ENCODE assay signal across 8 cellular contexts in the genomic region with DNA sequence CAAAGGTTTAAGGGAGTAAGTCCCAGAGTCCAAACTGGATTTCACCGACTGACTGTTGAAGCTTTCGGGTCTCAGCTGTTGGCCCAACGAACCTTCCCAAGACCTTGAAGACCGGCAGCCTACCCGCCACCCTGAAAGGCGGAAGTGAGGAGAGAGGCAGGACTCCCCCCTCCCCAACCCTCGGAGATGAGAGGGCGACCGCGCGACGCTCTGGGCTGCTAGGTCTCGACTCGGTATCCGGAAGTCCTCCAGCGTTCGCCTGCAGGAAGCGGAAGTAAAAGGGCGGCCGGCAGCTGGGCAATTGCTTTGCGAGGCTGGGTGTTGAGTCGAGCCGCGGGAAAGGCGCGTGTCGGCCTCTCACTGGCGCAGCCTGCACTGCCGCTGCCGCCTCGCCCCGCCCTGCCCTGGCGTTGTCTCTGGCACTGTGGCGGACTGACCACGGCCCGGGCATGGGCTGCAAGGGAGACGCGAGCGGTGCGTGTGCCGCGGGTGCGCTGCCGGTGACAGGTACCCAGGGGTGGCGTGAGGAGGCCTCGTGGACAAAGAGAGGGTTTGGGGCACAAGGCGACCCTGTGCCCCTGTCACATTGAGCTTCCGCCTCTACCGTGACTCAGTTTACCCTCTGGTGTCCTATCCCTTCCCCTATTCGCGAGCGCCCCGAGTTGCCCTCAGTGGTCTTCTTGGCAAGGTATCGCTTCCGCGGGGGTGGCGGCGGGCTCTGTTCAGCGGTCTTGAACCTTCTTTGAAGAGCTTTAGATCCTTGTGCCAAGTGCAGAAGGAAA. TPM values are rescaled to one million over a fixed set of nuclear protein-coding genes. Genes with fewer than 3 reads are reported as not detected.
A peak's percentile ranks its signal among the peaks of the same experiment; 100 is the strongest.
DNase-seq lines count a peak whose midpoint lies in the region; FAIRE-seq and TF ChIP-seq lines count a peak whose summit lies in the region.

A gene with protein sequence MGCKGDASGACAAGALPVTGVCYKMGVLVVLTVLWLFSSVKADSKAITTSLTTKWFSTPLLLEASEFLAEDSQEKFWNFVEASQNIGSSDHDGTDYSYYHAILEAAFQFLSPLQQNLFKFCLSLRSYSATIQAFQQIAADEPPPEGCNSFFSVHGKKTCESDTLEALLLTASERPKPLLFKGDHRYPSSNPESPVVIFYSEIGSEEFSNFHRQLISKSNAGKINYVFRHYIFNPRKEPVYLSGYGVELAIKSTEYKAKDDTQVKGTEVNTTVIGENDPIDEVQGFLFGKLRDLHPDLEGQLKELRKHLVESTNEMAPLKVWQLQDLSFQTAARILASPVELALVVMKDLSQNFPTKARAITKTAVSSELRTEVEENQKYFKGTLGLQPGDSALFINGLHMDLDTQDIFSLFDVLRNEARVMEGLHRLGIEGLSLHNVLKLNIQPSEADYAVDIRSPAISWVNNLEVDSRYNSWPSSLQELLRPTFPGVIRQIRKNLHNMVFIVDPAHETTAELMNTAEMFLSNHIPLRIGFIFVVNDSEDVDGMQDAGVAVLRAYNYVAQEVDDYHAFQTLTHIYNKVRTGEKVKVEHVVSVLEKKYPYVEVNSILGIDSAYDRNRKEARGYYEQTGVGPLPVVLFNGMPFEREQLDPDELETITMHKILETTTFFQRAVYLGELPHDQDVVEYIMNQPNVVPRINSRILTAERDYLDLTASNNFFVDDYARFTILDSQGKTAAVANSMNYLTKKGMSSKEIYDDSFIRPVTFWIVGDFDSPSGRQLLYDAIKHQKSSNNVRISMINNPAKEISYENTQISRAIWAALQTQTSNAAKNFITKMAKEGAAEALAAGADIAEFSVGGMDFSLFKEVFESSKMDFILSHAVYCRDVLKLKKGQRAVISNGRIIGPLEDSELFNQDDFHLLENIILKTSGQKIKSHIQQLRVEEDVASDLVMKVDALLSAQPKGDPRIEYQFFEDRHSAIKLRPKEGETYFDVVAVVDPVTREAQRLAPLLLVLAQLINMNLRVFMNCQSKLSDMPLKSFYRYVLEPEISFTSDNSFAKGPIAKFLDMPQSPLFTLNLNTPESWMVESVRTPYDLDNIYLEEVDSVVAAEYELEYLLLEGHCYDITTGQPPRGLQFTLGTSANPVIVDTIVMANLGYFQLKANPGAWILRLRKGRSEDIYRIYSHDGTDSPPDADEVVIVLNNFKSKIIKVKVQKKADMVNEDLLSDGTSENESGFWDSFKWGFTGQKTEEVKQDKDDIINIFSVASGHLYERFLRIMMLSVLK (N-terminal part only) (plus strand): TSS at position 292 of the 782 bp plus-strand sequence. CDS start 158 bp downstream, at position 450.

- WGBS in neuronal stem cell (ENCODE audit: extremely low coverage in 2 of 2, insufficient read length in 2 of 2, insufficient replicate concordance in 1 of 2), 2 donors: no CpG with 5 or more reads among the region's 59 CpGs

- H3K18ac ChIP-seq in neuronal stem cell (ENCODE audit: low read length): peak within 1 kb of the TSS; percentile 91

- no peaks in the 10 kb centered on the region for H3K27me3 ChIP-seq in neuronal stem cell (ENCODE audit: control insufficient read depth in 3 of 3, insufficient read depth in 3 of 3, low read depth in 1 of 3, low read length in 3 of 3)

- peak within 1 kb of the TSS; percentile 50 for H3K27ac ChIP-seq in neuronal stem cell (replicated peaks; ENCODE audit: low read length)

- no peak within 1 kb of the TSS for H2BK5ac ChIP-seq in neuronal stem cell (ENCODE audit: low read length)

- in situ Hi-C loops in SK-MEL-5 (cut with HindIII; ENCODE audit: low pct_unique_long_range_greater_than_20kb, low sequenced_read_pairs): no loop called here

- no peak within 1 kb of the TSS for H2BK120ac ChIP-seq in neuronal stem cell (ENCODE audit: low read depth, low read length)

- POLR2A ChIA-PET in HEK293T (lab: Yijun Ruan, JAX): interaction anchor here (0.9 to 2.4 kb wide), 11 partner anchors 9 to 62 kb away, joined by 3 to 20 read pairs (median 4); partner anchors contain the start of gene SAP130

- FAIRE-seq in frontal cortex (lab: Jason Lieb, UNC): no peak

- peak within 1 kb of the TSS; percentile 93 to 96 for H3K4me3 ChIP-seq in neuronal stem cell (ENCODE audit: low read length in 2 of 2)

- H2AK5ac ChIP-seq in neuronal stem cell (ENCODE audit: low read depth, low read length): peak within 1 kb of the TSS; percentile 57

- no peaks in the 10 kb centered on the region for H3K9me3 ChIP-seq in neuronal stem cell (replicated peaks in 1 of 2; ENCODE audit: control insufficient read depth in 2 of 2, insufficient read depth in 1 of 2, low read depth in 1 of 2, low read length in 2 of 2)

- no peak within 1 kb of the TSS for H2BK15ac ChIP-seq in neuronal stem cell (ENCODE audit: low read length)

- H3K4me1 ChIP-seq in neuronal stem cell (ENCODE audit: control insufficient read depth in 2 of 2, insufficient read depth in 1 of 2, low read depth in 1 of 2, low read length in 2 of 2): peaks cover 0 to 1% of the 10 kb centered on the region in 2 donors

- CTCF ChIA-PET in HEK293T (lab: Yijun Ruan, JAX): interaction anchor here (0.6 to 1.7 kb wide), 5 partner anchors 8 to 28 kb away, joined by 3 to 5 read pairs (median 4); no protein-coding TSS in a partner anchor

- H3K9ac ChIP-seq in neuronal stem cell (ENCODE audit: low read depth, low read length, poor library complexity): peak within 1 kb of the TSS; percentile 99

- H3K4ac ChIP-seq in neuronal stem cell (ENCODE audit: low read length): no peak within 1 kb of the TSS

- peak; percentile 89 for DNase-seq in GF-D8 (lab: John Stamatoyannopoulos, UW)
- peak; percentile 94 for DNase-seq in HEK293T (ENCODE audit: extremely low spot score)
- peak; percentile 98 for DNase-seq in MV-4-11 (lab: John Stamatoyannopoulos, UW)
- DNase-seq in SK-MEL-5 (ENCODE audit: low read depth, low spot score): peak; percentile 96
- DNase-seq in activated naive CD4-positive, alpha-beta T cell treated with Interleukin-2 at 50 U/mL for 16 hours: peak; percentile 94
- DNase-seq in frontal cortex (ENCODE audit: low spot score in 2 of 2): peak; percentile 91 to 93
- DNase-seq in neuronal stem cell (ENCODE audit: low spot score): peak; percentile 91

- H2AFZ ChIP-seq in neuronal stem cell (ENCODE audit: low read length): peak within 1 kb of the TSS; percentile 90

- peaks cover 2 to 20% of the 10 kb centered on the region in 2 donors for H3K36me3 ChIP-seq in neuronal stem cell (replicated peaks in 1 of 2; ENCODE audit: control insufficient read depth in 2 of 2, insufficient read depth in 2 of 2, low read length in 2 of 2)

- no peak for TF ChIP-seq CTCF in subcutaneous adipose tissue (IDR thresholded peaks at IDR 0.05; ENCODE audit: low read depth)

- H4K91ac ChIP-seq in neuronal stem cell (ENCODE audit: low read depth, low read length, poor library complexity): peak within 1 kb of the TSS; percentile 90

- no peak within 1 kb of the TSS for H2BK12ac ChIP-seq in neuronal stem cell (ENCODE audit: low read length)

- H3K4me2 ChIP-seq in neuronal stem cell (ENCODE audit: insufficient read depth, low read length, poor library complexity, severe bottlenecking): peak within 1 kb of the TSS; percentile 85

- peak within 1 kb of the TSS; percentile 94 for H3K23ac ChIP-seq in neuronal stem cell (ENCODE audit: low read depth, low read length, poor library complexity)

- H4K8ac ChIP-seq in neuronal stem cell (ENCODE audit: low read depth, low read length): peak within 1 kb of the TSS; percentile 97

- H3K14ac ChIP-seq in neuronal stem cell (ENCODE audit: low read length): no peak within 1 kb of the TSS

- peaks cover 7% of the 10 kb centered on the region for H3K79me1 ChIP-seq in neuronal stem cell (ENCODE audit: low read depth, low read length)

TF ChIP-seq in HEK293T, 16 proteins besides CTCF, POLR2A, EP300 and RAD21:
- TF ChIP-seq ELF4 (IDR thresholded peaks at IDR 0.05) (peak; percentile 98), L3MBTL2 (conservative IDR thresholded peaks at IDR 0.05) (peak; percentile 92), SP1 (IDR thresholded peaks at IDR 0.05) (no peak), HDGF (IDR thresholded peaks at IDR 0.05; ENCODE audit: borderline replicate concordance) (0 out of 2 replicates have a peak, but pooled peaks have one; percentile 35)

RNA-seq across cellular contexts. Expression of the gene that starts here (rescaled TPM):
- total RNA-seq in SK-MEL-5 (2014; rRNA removed; shearing (Covaris generic)): 52.3 and 58.4 TPM in 2 replicates
- polyA plus RNA-seq in SK-MEL-5 (2015; cell fraction: cytosol; rRNA removed): 43.8 and 58.9 TPM in 2 replicates
- 27.4 and 28.8 TPM in 2 replicates for polyA plus RNA-seq in SK-MEL-5 (2015; cell fraction: nucleus; rRNA removed)
- total RNA-seq in frontal cortex (51.8 TPM), subcutaneous adipose tissue (10 to 100 TPM; 43.1 to 66.5 (median 55.3) TPM)
- polyA plus RNA-seq in neuronal stem cell (2013, experiment 1 of 2): 10.7 TPM
- polyA plus RNA-seq in neuronal stem cell (2013, experiment 2 of 2): 10.4 TPM

Comparison
In these comparisons a context has a peak if more than half of its experiments do, and no peak if none do; other contexts are left out.
1. Peak in every context shown above with its lines: DNase-seq, H3K4me3 ChIP-seq and H3K27ac ChIP-seq.